Comparison of ENCODE assay signal across 22 cellular contexts in genomic region chr1:240415532-240415931, GRCh38.
DNase-seq lines count a peak whose midpoint lies in the region; ATAC-seq, FAIRE-seq and TF ChIP-seq lines count a peak whose summit lies in the region.
"Had no signal": no experiment of that assay in that cellular context is flagged by ENCODE, and none has a peak within 500 bp of the region (broad histone marks: within the 10 kb centered on the region; RNA-seq: fewer than 3 reads in every experiment).

No MANE protein-coding gene starts in this region.

- in situ Hi-C loops in KBM-7 (cut with MboI; ENCODE audit: low pct_unique_long_range_greater_than_20kb, low sequenced_read_pairs) = no loop called here

- H3K27ac ChIP-seq in RWPE2 (ENCODE audit: poor library complexity, severe bottlenecking) (no peak overlapping the region), lung (ENCODE audit: low read depth in 1 of 2, low read length in 1 of 2) (no peak overlapping the region)
- H3K27ac ChIP-seq: BLaER1 treated with 17β-estradiol and CSF1 and Interleukin-3, amounts not matched to agents 10 nM and 100 nM had no signal

- peak overlapping the region; percentile 7; the same call in 1 of the 2 replicates for H3K4me3 Mint-ChIP-seq in HFFc6

- H3K27me3 Mint-ChIP-seq in HFFc6 (ENCODE audit: insufficient read depth) = peaks cover 19% of the 10 kb centered on the region

- ATAC-seq in RWPE2 (ENCODE audit: low read depth) (peak; percentile 91), lung (ENCODE audit: insufficient read depth, low FRiP score) (peak; percentile 66), HG03097 (IDR thresholded peaks at IDR 0.05; ENCODE audit: low FRiP score, unreplicated experiment) (no peak)
- ATAC-seq: K562 had no signal

- 53 to 65% methylated on average over 4 of the region's 4 CpGs for WGBS in lung, 2 donors

- peak; percentile 76 for FAIRE-seq in D721Med (lab: Jason Lieb, UNC)
- FAIRE-seq: GM19239, K562 had no signal

- no peaks in the 10 kb centered on the region for H3K36me3 ChIP-seq in RWPE2 (ENCODE audit: low read depth)
- H3K36me3 ChIP-seq in lung (ENCODE audit: control insufficient read depth in 2 of 2, insufficient read depth in 2 of 2, low read length in 2 of 2) = no peaks in the 10 kb centered on the region
- H3K36me3 ChIP-seq: BLaER1 treated with 17β-estradiol and CSF1 and Interleukin-3, amounts not matched to agents 10 nM and 100 nM had no signal

- peak overlapping the region; percentile 66 for H3K27ac Mint-ChIP-seq in HFFc6

- peaks cover 74% of the 10 kb centered on the region for H3K4me1 Mint-ChIP-seq in HFFc6 (ENCODE audit: low read depth)

- H3K4me3 ChIP-seq in RWPE2 (ENCODE audit: severe bottlenecking) (no peak overlapping the region), lung (no peak overlapping the region)
- H3K4me3 ChIP-seq: BLaER1 treated with 17β-estradiol and CSF1 and Interleukin-3, amounts not matched to agents 10 nM and 100 nM; K562 had no signal

- H3K9me3 ChIP-seq in RWPE2 (ENCODE audit: severe bottlenecking) (no peaks in the 10 kb centered on the region), lung (ENCODE audit: control insufficient read depth in 2 of 2, insufficient read depth in 1 of 2, low read length in 1 of 2) (no peaks in the 10 kb centered on the region)
- H3K9me3 ChIP-seq: BLaER1 treated with 17β-estradiol and CSF1 and Interleukin-3, amounts not matched to agents 10 nM and 100 nM; Caco-2 had no signal

- H3K36me3 Mint-ChIP-seq in HFFc6 (ENCODE audit: low read depth) = peaks cover 73% of the 10 kb centered on the region
- H3K36me3 Mint-ChIP-seq: CD4-positive, alpha-beta memory T cell had no signal

- no peaks in the 10 kb centered on the region for H3K9me3 Mint-ChIP-seq in HFFc6

- DNase-seq in D721Med (ENCODE audit: insufficient read length, low spot score) = no peak
- no peak for DNase-seq in HFFc6
- no peak for DNase-seq in RWPE2 (ENCODE audit: low spot score)
- DNase-seq in lung (ENCODE audit: low spot score) = no peak
- no peak for DNase-seq in iPS-NIHi11 (ENCODE audit: low spot score)
- no peak for DNase-seq in KBM-7
- DNase-seq: ACHN; Caco-2; CD4-positive, alpha-beta memory T cell; DMS153; EL; NCI-H1105 treated with DMSO at 0.1 percent for 48 hours; NCI-H1694; NCI-H2081 treated with DMSO at 0.1 percent for 48 hours; NCI-H2171 treated with DMSO at 0.1 percent for 48 hours; NCI-H446; NCI-H526; T-helper 1 cell had no signal

- H3K27me3 ChIP-seq in RWPE2 (ENCODE audit: insufficient read depth, poor library complexity, severe bottlenecking) = no peaks in the 10 kb centered on the region
- H3K27me3 ChIP-seq in lung (ENCODE audit: control insufficient read depth, insufficient read depth) = no peaks in the 10 kb centered on the region
- H3K27me3 ChIP-seq: BLaER1 treated with 17β-estradiol and CSF1 and Interleukin-3, amounts not matched to agents 10 nM and 100 nM had no signal

- TF ChIP-seq CTCF in D721Med (IDR thresholded peaks at IDR 0.05; ENCODE audit: insufficient read depth, missing control alignments) = no peak
- no peak for TF ChIP-seq CTCF in HFFc6 (IDR thresholded peaks at IDR 0.05)
- no peak for TF ChIP-seq CTCF in RWPE2 (IDR thresholded peaks at IDR 0.05; ENCODE audit: poor library complexity, severe bottlenecking)
- TF ChIP-seq CTCF in lung (IDR thresholded peaks at IDR 0.05; ENCODE audit: control extremely low read depth, extremely low read depth) = no peak

- H3K4me1 ChIP-seq in RWPE2 (ENCODE audit: insufficient read depth, poor library complexity, severe bottlenecking) = no peaks in the 10 kb centered on the region
- no peaks in the 10 kb centered on the region for H3K4me1 ChIP-seq in lung (ENCODE audit: control insufficient read depth in 2 of 2, insufficient read depth in 2 of 2, low read length in 2 of 2)
- H3K4me1 ChIP-seq: Caco-2 had no signal
